In genomic region chr11:35363246-35364100, GRCh38 we compare ENCODE assay signal across 1 cellular context.
TF ChIP-seq lines count a peak whose summit lies in the region.

No MANE protein-coding gene starts in this region.

TF ChIP-seq in HCT116, 20 proteins besides CTCF, POLR2A, EP300 and RAD21 (continued from another document):
- TF ChIP-seq YY1 (IDR thresholded peaks at IDR 0.05; ENCODE audit: extremely low read depth, insufficient replicate concordance, low read depth, low read length) (no peak), ZNF274 (IDR thresholded peaks at IDR 0.05; ENCODE audit: low read depth, low read length) (no peak), ATF3 (IDR thresholded peaks at IDR 0.05) (no peak), CBX3 (IDR thresholded peaks at IDR 0.05; ENCODE audit: low read depth) (no peak), SRF (IDR thresholded peaks at IDR 0.05; ENCODE audit: low read depth) (no peak), EGR1 (IDR thresholded peaks at IDR 0.05; ENCODE audit: low read depth) (no peak), EZH2 (IDR thresholded peaks at IDR 0.05) (no peak), ELF1 (IDR thresholded peaks at IDR 0.05; ENCODE audit: borderline replicate concordance, low read depth) (no peak), SIN3A (IDR thresholded peaks at IDR 0.05; ENCODE audit: low read depth) (no peak), ZFX (IDR thresholded peaks at IDR 0.05) (no peak), ZBTB33 (IDR thresholded peaks at IDR 0.05; ENCODE audit: extremely low read depth, insufficient replicate concordance, low read length) (no peak), TCF7L2 (IDR thresholded peaks at IDR 0.05; ENCODE audit: borderline replicate concordance, extremely low read depth, insufficient read depth, insufficient read length) (no peak)
- TF ChIP-seq, protein P1, sequence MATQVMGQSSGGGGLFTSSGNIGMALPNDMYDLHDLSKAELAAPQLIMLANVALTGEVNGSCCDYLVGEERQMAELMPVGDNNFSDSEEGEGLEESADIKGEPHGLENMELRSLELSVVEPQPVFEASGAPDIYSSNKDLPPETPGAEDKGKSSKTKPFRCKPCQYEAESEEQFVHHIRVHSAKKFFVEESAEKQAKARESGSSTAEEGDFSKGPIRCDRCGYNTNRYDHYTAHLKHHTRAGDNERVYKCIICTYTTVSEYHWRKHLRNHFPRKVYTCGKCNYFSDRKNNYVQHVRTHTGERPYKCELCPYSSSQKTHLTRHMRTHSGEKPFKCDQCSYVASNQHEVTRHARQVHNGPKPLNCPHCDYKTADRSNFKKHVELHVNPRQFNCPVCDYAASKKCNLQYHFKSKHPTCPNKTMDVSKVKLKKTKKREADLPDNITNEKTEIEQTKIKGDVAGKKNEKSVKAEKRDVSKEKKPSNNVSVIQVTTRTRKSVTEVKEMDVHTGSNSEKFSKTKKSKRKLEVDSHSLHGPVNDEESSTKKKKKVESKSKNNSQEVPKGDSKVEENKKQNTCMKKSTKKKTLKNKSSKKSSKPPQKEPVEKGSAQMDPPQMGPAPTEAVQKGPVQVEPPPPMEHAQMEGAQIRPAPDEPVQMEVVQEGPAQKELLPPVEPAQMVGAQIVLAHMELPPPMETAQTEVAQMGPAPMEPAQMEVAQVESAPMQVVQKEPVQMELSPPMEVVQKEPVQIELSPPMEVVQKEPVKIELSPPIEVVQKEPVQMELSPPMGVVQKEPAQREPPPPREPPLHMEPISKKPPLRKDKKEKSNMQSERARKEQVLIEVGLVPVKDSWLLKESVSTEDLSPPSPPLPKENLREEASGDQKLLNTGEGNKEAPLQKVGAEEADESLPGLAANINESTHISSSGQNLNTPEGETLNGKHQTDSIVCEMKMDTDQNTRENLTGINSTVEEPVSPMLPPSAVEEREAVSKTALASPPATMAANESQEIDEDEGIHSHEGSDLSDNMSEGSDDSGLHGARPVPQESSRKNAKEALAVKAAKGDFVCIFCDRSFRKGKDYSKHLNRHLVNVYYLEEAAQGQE (IDR thresholded peaks at IDR 0.05; ENCODE audit: low read depth): no peak
